In the genomic region with DNA sequence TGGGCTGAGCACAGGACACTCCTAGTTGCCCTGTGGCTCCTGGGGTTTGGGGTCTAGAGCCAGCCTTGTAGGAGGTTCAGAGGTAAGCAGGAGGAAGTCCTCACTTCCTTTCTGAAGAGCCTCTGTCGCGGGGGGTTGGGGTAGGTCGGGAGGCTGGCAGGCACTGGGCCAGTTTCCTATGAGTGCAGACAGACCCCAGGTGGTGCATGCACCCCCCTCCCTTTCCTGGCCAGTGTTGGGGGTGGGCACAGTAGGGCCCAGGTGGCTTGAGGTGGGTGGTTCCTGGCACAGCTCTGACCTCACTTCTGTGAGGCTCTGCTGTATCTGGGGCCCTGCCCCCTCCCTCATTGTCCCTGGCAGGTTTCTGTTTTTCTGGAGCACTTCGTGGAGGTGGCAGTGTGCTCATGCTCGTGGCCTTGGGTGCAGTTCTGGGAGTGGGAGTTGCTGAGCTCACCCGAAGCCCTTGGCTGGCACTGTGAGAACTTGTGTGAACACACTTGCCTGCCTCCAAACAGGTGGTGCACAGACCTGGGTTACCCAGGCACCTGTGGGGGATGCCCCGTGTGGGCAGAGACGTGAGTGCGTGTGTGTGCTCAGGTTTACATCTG, we compare ENCODE assay signal across 10 cellular contexts. TPM values are rescaled to one million over a fixed set of nuclear protein-coding genes. Genes with fewer than 3 reads are reported as not detected.
A peak's percentile ranks its signal among the peaks of the same experiment; 100 is the strongest.
DNase-seq lines count a peak whose midpoint lies in the region; ATAC-seq and TF ChIP-seq lines count a peak whose summit lies in the region.
"Had no signal": no experiment of that assay in that cellular context is flagged by ENCODE, and none has a peak within 500 bp of the region (broad histone marks: within the 10 kb centered on the region; RNA-seq: fewer than 3 reads in every experiment).

No MANE protein-coding gene starts in this region.

- intact Hi-C loops in natural killer cell (cut with micrococcal nuclease): no loop called here

- H3K36me3 Mint-ChIP-seq in IgD-negative memory B cell (no peaks in the 10 kb centered on the region), natural killer cell (no peaks in the 10 kb centered on the region)
- H3K36me3 Mint-ChIP-seq in activated naive CD8-positive, alpha-beta T cell: no peaks in the 10 kb centered on the region

- ATAC-seq in natural killer cell (peak in 1 of 3 donors; percentile 10), HG02571 (IDR thresholded peaks at IDR 0.05; ENCODE audit: unreplicated experiment) (no peak), HG03175 (IDR thresholded peaks at IDR 0.05; ENCODE audit: unreplicated experiment) (no peak)

- H3K9me3 Mint-ChIP-seq in IgD-negative memory B cell (no peaks in the 10 kb centered on the region), natural killer cell (no peaks in the 10 kb centered on the region)
- no peaks in the 10 kb centered on the region for H3K9me3 Mint-ChIP-seq in activated naive CD8-positive, alpha-beta T cell (ENCODE audit: low read depth)

- H3K27me3 Mint-ChIP-seq in IgD-negative memory B cell (peaks cover 8% of the 10 kb centered on the region), natural killer cell (ENCODE audit: low read depth in 2 of 2) (peaks cover 10 to 17% of the 10 kb centered on the region in 2 donors)
- H3K27me3 Mint-ChIP-seq in activated naive CD8-positive, alpha-beta T cell: peaks cover 1% of the 10 kb centered on the region

- DNase-seq in GF-D8 (lab: John Stamatoyannopoulos, UW): peak; percentile 52
- no peak for DNase-seq in natural killer cell
- DNase-seq in middle frontal gyrus (ENCODE audit: extremely low spot score, low spot score): no peak
- no peak for DNase-seq in erythroblast (lab: John Stamatoyannopoulos, UW)
- DNase-seq: NCI-H2081 had no signal

- no peak for TF ChIP-seq CTCF in natural killer cell (IDR thresholded peaks at IDR 0.05)

- TF ChIP-seq POLR2A in erythroblast (IDR thresholded peaks at IDR 0.05; ENCODE audit: low read length): no peak

- H3K4me1 Mint-ChIP-seq in IgD-negative memory B cell: peaks cover 21 to 39% (median 26%) of the 10 kb centered on the region in 3 donors
- peaks cover 40% of the 10 kb centered on the region for H3K4me1 Mint-ChIP-seq in activated naive CD8-positive, alpha-beta T cell (ENCODE audit: low read depth)
- peaks cover 25 to 47% of the 10 kb centered on the region in 2 donors for H3K4me1 Mint-ChIP-seq in natural killer cell

- peak overlapping the region; percentile 8 to 86 (median 63) for H3K27ac Mint-ChIP-seq in IgD-negative memory B cell
- H3K27ac Mint-ChIP-seq in activated naive CD8-positive, alpha-beta T cell: peak overlapping the region; percentile 66
- H3K27ac Mint-ChIP-seq in natural killer cell: no peak overlapping the region

- H3K4me3 Mint-ChIP-seq in IgD-negative memory B cell (peak overlapping the region; percentile 70 to 94 (median 88)), natural killer cell (peak overlapping the region; percentile 70)
- H3K4me3 Mint-ChIP-seq in activated naive CD8-positive, alpha-beta T cell: peak overlapping the region; percentile 81

RNA-seq across cellular contexts. Expression of gene PALD1, which starts 1.8 kb away (rescaled TPM):
- 0.08 TPM for polyA plus RNA-seq in IgD-negative memory B cell
- under 1 TPM in 1 of 3 donors, not detected in 2; 0.21 TPM for total RNA-seq in natural killer cell

RNA-seq across cellular contexts. Expression of gene NODAL, which starts 38.9 kb away (rescaled TPM):
- polyA plus RNA-seq in IgD-negative memory B cell: not detected
- total RNA-seq in natural killer cell: not detected
- total RNA-seq: urinary bladder had no signal
- polyA plus RNA-seq: urinary bladder had no signal

Comparison
In these comparisons a context has a peak if more than half of its experiments do, and no peak if none do; other contexts are left out.
1. H3K27ac Mint-ChIP-seq: peak in IgD-negative memory B cell (3 of 3) and activated naive CD8-positive, alpha-beta T cell (single experiment); none in natural killer cell (0 of 2).
2. Peak in every context shown above with its lines, with median percentiles within 50 percentile points of each other: H3K4me3 Mint-ChIP-seq.